ENCODE assay signal across 16 cellular contexts in genomic region chr20:61303675-61304074, GRCh38. TPM values are rescaled to one million over a fixed set of nuclear protein-coding genes. Genes with fewer than 3 reads are reported as not detected.
"Had no signal": no experiment of that assay in that cellular context is flagged by ENCODE, and none has a peak within 500 bp of the region (broad histone marks: within the 10 kb centered on the region; RNA-seq: fewer than 3 reads in every experiment).

No MANE protein-coding gene starts in this region.

- DNase-seq: activated CD4-positive, alpha-beta T cell treated with anti-CD3 and anti-CD28 coated beads, Interleukin-2, amount 50 U/mL, for 1 hour; activated CD4-positive, CD25-positive, alpha-beta regulatory T cell; activated naive CD4-positive, alpha-beta T cell treated with anti-CD3 and anti-CD28 coated beads for 36 hours; activated T-cell treated with anti-CD3 and anti-CD28 coated beads for 4 hours; foreskin keratinocyte; head of caudate nucleus; mammary epithelial cell; naive thymus-derived CD8-positive, alpha-beta T cell; right lobe of liver; stimulated activated naive CD4-positive, alpha-beta T cell; substantia nigra; trophoblast cell had no signal

- ATAC-seq: activated T-helper 17 cell treated with anti-CD3 and anti-CD28 coated beads, Interleukin-2, amount 50 U/mL, for 72 hours; foreskin keratinocyte; left lobe of liver; naive thymus-derived CD8-positive, alpha-beta T cell; right lobe of liver had no signal

- H3K36me3 ChIP-seq: cardiac muscle cell, right lobe of liver had no signal

- H3K27me3 ChIP-seq: cardiac muscle cell, foreskin keratinocyte, right lobe of liver had no signal

- H3K27ac ChIP-seq: cardiac muscle cell, foreskin keratinocyte, right lobe of liver had no signal

- H3K4me3 ChIP-seq: cardiac muscle cell, right lobe of liver had no signal

- H3K9me3 ChIP-seq: right lobe of liver had no signal

- H3K4me1 ChIP-seq: foreskin keratinocyte, right lobe of liver had no signal

RNA-seq across cellular contexts. Expression of gene CDH4, which starts 51.6 kb away (rescaled TPM):
- total RNA-seq: activated CD8-positive, alpha-beta memory T cell treated with anti-CD3 and anti-CD28 coated beads for 36 hours; left lobe of liver had no signal
